ENCODE assay signal across 8 cellular contexts in genomic region chr2:64114063-64114911, GRCh38. TPM values are rescaled to one million over a fixed set of nuclear protein-coding genes. Genes with fewer than 3 reads are reported as not detected.
DNase-seq lines count a peak whose midpoint lies in the region; ATAC-seq and TF ChIP-seq lines count a peak whose summit lies in the region.

No MANE protein-coding gene starts in this region.

- no peaks in the 10 kb centered on the region for H3K36me3 ChIP-seq in left ventricle myocardium inferior

- peak overlapping the region; percentile 67 for H3K27ac Mint-ChIP-seq in activated CD4-positive, alpha-beta memory T cell treated with anti-CD3 and anti-CD28 coated beads, Interleukin-2, amount 10 ng/mL, durations not matched to agents 7 days and 5 days

- no peaks in the 10 kb centered on the region for H3K27me3 ChIP-seq in left ventricle myocardium inferior (ENCODE audit: low read depth)

- TF ChIP-seq CTCF in left ventricle myocardium inferior (IDR thresholded peaks at IDR 0.05; ENCODE audit: borderline replicate concordance): no peak

- no peak overlapping the region for H3K4me3 ChIP-seq in left ventricle myocardium inferior

- H3K9me3 ChIP-seq in left ventricle myocardium inferior (replicated peaks): no peaks in the 10 kb centered on the region

- peaks cover 16% of the 10 kb centered on the region for H3K36me3 Mint-ChIP-seq in activated CD4-positive, alpha-beta memory T cell treated with anti-CD3 and anti-CD28 coated beads, Interleukin-2, amount 10 ng/mL, durations not matched to agents 7 days and 5 days (ENCODE audit: low read depth)

- peak overlapping the region; percentile 27 for H3K27ac ChIP-seq in left ventricle myocardium inferior (replicated peaks)

- H3K4me1 ChIP-seq in left ventricle myocardium inferior: peaks cover 63% of the 10 kb centered on the region

- H3K4me3 Mint-ChIP-seq in activated CD4-positive, alpha-beta memory T cell treated with anti-CD3 and anti-CD28 coated beads, Interleukin-2, amount 10 ng/mL, durations not matched to agents 7 days and 5 days: peak overlapping the region; percentile 15

- DNase-seq in left ventricle myocardium inferior: no peak
- no peak for DNase-seq in Right ventricle myocardium inferior (ENCODE audit: missing footprints)
- no peak for DNase-seq in activated CD4-positive, alpha-beta memory T cell treated with anti-CD3 and anti-CD28 coated beads, Interleukin-2, amount 10 ng/mL, durations not matched to agents 7 days and 5 days
- DNase-seq in kidney glomerular epithelial cell (lab: John Stamatoyannopoulos, UW): peak; percentile 17
- no peak for DNase-seq in stimulated activated naive CD4-positive, alpha-beta T cell treated with Interleukin-2 at 50 U/mL for 16 hours (lab: John Stamatoyannopoulos, UW)
- DNase-seq in NCI-H1105 treated with DMSO at 0.1 percent for 48 hours (lab: John Stamatoyannopoulos, UW): no peak
- DNase-seq in cortex of kidney (lab: John Stamatoyannopoulos, UW): no peak

- H3K9me3 Mint-ChIP-seq in activated CD4-positive, alpha-beta memory T cell treated with anti-CD3 and anti-CD28 coated beads, Interleukin-2, amount 10 ng/mL, durations not matched to agents 7 days and 5 days: no peaks in the 10 kb centered on the region

- intact Hi-C loops in left ventricle myocardium inferior (cut with micrococcal nuclease) (no loop called here), Right ventricle myocardium inferior (cut with DNase I) (no loop called here)

- POLR2A ChIA-PET in activated CD4-positive, alpha-beta memory T cell treated with anti-CD3 and anti-CD28 coated beads, Interleukin-2, amount 10 ng/mL, durations not matched to agents 7 days and 5 days (lab: Charles Lee): interaction anchor here (0.9 to 5.5 kb wide), 5 partner anchors 13 to 213 kb away, joined by 3 to 28 read pairs (median 4); no protein-coding TSS in a partner anchor

- ATAC-seq in Right ventricle myocardium inferior (no peak), HG03159 (IDR thresholded peaks at IDR 0.05; ENCODE audit: unreplicated experiment) (peak; percentile 48)

- peaks cover 69% of the 10 kb centered on the region for H3K4me1 Mint-ChIP-seq in activated CD4-positive, alpha-beta memory T cell treated with anti-CD3 and anti-CD28 coated beads, Interleukin-2, amount 10 ng/mL, durations not matched to agents 7 days and 5 days

- CTCF ChIA-PET in activated CD4-positive, alpha-beta memory T cell treated with anti-CD3 and anti-CD28 coated beads, Interleukin-2, amount 10 ng/mL, durations not matched to agents 7 days and 5 days (lab: Charles Lee): no interaction called here

- no peaks in the 10 kb centered on the region for H3K27me3 Mint-ChIP-seq in activated CD4-positive, alpha-beta memory T cell treated with anti-CD3 and anti-CD28 coated beads, Interleukin-2, amount 10 ng/mL, durations not matched to agents 7 days and 5 days

RNA-seq across cellular contexts. Expression of gene PELI1, which starts 29.9 kb away (rescaled TPM):
- 6.6 TPM for total RNA-seq in left ventricle myocardium inferior
- total RNA-seq in Right ventricle myocardium inferior: 6.3 TPM
- total RNA-seq in activated CD4-positive, alpha-beta memory T cell treated with anti-CD3 and anti-CD28 coated beads, Interleukin-2, amount 10 ng/mL, durations not matched to agents 7 days and 5 days: 10 to 100 TPM; 44.9 to 45.0 TPM
